In genomic region chr6:5871296-5871695, GRCh38 we compare ENCODE assay signal across 1 cellular context.
TF ChIP-seq lines count a peak whose summit lies in the region.

No MANE protein-coding gene starts in this region.

TF ChIP-seq in SK-N-SH, 30 proteins besides CTCF, POLR2A, EP300 and RAD21 (continued from another document):
- TF ChIP-seq REST (IDR thresholded peaks at IDR 0.05; ENCODE audit: low read depth, low read length) (no peak), TCF12 (IDR thresholded peaks at IDR 0.05) (no peak)
